In the genomic region with DNA sequence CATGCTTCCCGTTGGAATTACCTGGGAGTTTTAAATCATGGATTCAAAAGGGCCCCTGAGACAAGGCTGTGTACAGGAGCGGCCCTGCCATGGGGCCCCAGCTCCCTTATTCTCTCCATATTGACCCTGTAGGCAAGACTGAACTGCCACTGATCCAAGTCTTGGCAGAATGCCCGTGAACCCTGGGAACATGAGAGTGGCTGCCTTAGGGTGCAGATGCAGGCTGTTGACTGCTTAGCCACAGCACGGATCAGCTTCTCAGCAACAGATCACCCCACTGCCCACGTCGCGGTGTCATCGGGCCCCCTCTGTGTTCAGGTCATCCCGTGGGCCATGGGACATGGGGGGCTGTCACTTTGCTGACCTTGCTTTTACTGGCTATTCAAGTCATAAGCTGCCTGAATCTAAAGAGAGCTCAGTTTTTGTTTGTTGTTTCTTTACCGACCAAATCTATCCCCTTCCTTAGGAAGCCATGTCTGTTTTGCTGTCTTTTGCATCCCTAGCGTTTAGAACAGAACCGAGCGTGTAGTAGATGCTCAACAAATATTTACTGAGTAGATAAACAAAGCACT, we compare ENCODE assay signal across 17 cellular contexts.
A peak's percentile ranks its signal among the peaks of the same experiment; 100 is the strongest.
DNase-seq lines count a peak whose midpoint lies in the region; ATAC-seq and TF ChIP-seq lines count a peak whose summit lies in the region.
"Had no signal": no experiment of that assay in that cellular context is flagged by ENCODE, and none has a peak within 500 bp of the region (broad histone marks: within the 10 kb centered on the region; RNA-seq: fewer than 3 reads in every experiment).

No MANE protein-coding gene starts in this region.

- DNase-seq in NCI-H2029 (lab: John Stamatoyannopoulos, UW) (peak; percentile 22), NCI-H2029 treated with DMSO at 0.1 percent for 48 hours (lab: John Stamatoyannopoulos, UW) (no peak), NCI-H2171 (lab: John Stamatoyannopoulos, UW) (peak; percentile 35), endodermal cell (no peak), upper lobe of right lung (peak; percentile 18), NCI-H1694 treated with DMSO at 0.1 percent for 48 hours (lab: John Stamatoyannopoulos, UW) (no peak), suprapubic skin (ENCODE audit: low spot score in 2 of 2) (no peak)
- DNase-seq: BE2C; CD4-positive, CD25-positive, alpha-beta regulatory T cell; COR-L47; KG1; NCI-H1436; NCI-H2081 treated with DMSO at 0.1 percent for 48 hours; NCI-H446; NCI-H526 treated with DMSO at 0.1 percent for 48 hours; T-cell had no signal

- H3K27ac ChIP-seq in endodermal cell (ENCODE audit: low read depth, low read length) (no peak overlapping the region), upper lobe of right lung (no peak overlapping the region), suprapubic skin (no peak overlapping the region)

- H3K9ac ChIP-seq in endodermal cell (ENCODE audit: extremely low read depth, low read length, poor library complexity, severe bottlenecking) = no peak overlapping the region

- H3K4me1 ChIP-seq in endodermal cell (ENCODE audit: control insufficient read depth, insufficient read depth, low read length) (peaks cover 12% of the 10 kb centered on the region), upper lobe of right lung (no peaks in the 10 kb centered on the region), suprapubic skin (no peaks in the 10 kb centered on the region)
- H3K4me1 ChIP-seq: BE2C had no signal

- TF ChIP-seq EP300 in suprapubic skin (IDR thresholded peaks at IDR 0.05) = no peak

- H3K36me3 Mint-ChIP-seq in endodermal cell (ENCODE audit: low read depth) = no peaks in the 10 kb centered on the region
- H3K36me3 Mint-ChIP-seq: CD4-positive, CD25-positive, alpha-beta regulatory T cell; T-cell had no signal

- H3K4me1 Mint-ChIP-seq in endodermal cell = peaks cover 25% of the 10 kb centered on the region
- H3K4me1 Mint-ChIP-seq: CD4-positive, CD25-positive, alpha-beta regulatory T cell; T-cell had no signal

- no peak for ATAC-seq in upper lobe of right lung
- ATAC-seq: SK-N-SH treated with all-trans-retinoic acid at 6 μM for 48 hours, T-cell had no signal

- H3K4me3 ChIP-seq in endodermal cell (ENCODE audit: low read length) = no peak overlapping the region
- H3K4me3 ChIP-seq in upper lobe of right lung = no peak overlapping the region
- no peak overlapping the region for H3K4me3 ChIP-seq in suprapubic skin

- intact Hi-C loops in upper lobe of right lung (cut with DNase I) = no loop called here

- H3K9me3 ChIP-seq in endodermal cell (ENCODE audit: control insufficient read depth, low read length) (no peaks in the 10 kb centered on the region), upper lobe of right lung (no peaks in the 10 kb centered on the region), suprapubic skin (no peaks in the 10 kb centered on the region)
- H3K9me3 ChIP-seq: BE2C had no signal

- TF ChIP-seq CTCF in endodermal cell (conservative IDR thresholded peaks at IDR 0.05) (no peak), upper lobe of right lung (IDR thresholded peaks at IDR 0.05) (no peak), suprapubic skin (IDR thresholded peaks at IDR 0.05) (no peak)

- peak overlapping the region; percentile 15 for H3K27ac Mint-ChIP-seq in endodermal cell
- H3K27ac Mint-ChIP-seq: CD4-positive, CD25-positive, alpha-beta regulatory T cell; T-cell had no signal

- no peak for TF ChIP-seq POLR2A in suprapubic skin (IDR thresholded peaks at IDR 0.05)

- WGBS in endodermal cell (ENCODE audit: insufficient coverage in 1 of 2, insufficient read length in 1 of 2), 2 experiments = 86 to 90% methylated on average over 11 to 13 of the region's 13 CpGs
- 72% methylated on average over 13 of the region's 13 CpGs for WGBS in suprapubic skin

- H3K27me3 Mint-ChIP-seq in endodermal cell (ENCODE audit: insufficient read depth) = no peaks in the 10 kb centered on the region

- H3K27me3 ChIP-seq in endodermal cell (ENCODE audit: control insufficient read depth, insufficient read depth, low read length, poor library complexity, severe bottlenecking) (no peaks in the 10 kb centered on the region), upper lobe of right lung (peaks cover 6% of the 10 kb centered on the region), suprapubic skin (peaks cover 15% of the 10 kb centered on the region)
- H3K27me3 ChIP-seq: BE2C had no signal

- no peaks in the 10 kb centered on the region for H3K36me3 ChIP-seq in endodermal cell (ENCODE audit: control insufficient read depth, insufficient read depth, low read length)
- H3K36me3 ChIP-seq in upper lobe of right lung = no peaks in the 10 kb centered on the region
- H3K36me3 ChIP-seq in suprapubic skin = no peaks in the 10 kb centered on the region
- H3K36me3 ChIP-seq: BE2C had no signal

- no peak overlapping the region for H3K4me3 Mint-ChIP-seq in endodermal cell
- H3K4me3 Mint-ChIP-seq: CD4-positive, CD25-positive, alpha-beta regulatory T cell; T-cell had no signal

- H3K9me3 Mint-ChIP-seq in endodermal cell = no peaks in the 10 kb centered on the region
- H3K9me3 Mint-ChIP-seq: CD4-positive, CD25-positive, alpha-beta regulatory T cell; T-cell had no signal

Comparison
In these comparisons a context has a peak if more than half of its experiments do, and no peak if none do; other contexts are left out.
1. DNase-seq: peak in NCI-H2029 (single experiment), NCI-H2171 (single experiment) and upper lobe of right lung (single experiment); none in NCI-H2029 treated with DMSO at 0.1 percent for 48 hours (single experiment), endodermal cell (single experiment), NCI-H1694 treated with DMSO at 0.1 percent for 48 hours (single experiment) and suprapubic skin (0 of 2).